Comparison of ENCODE assay signal across 10 cellular contexts in the genomic region with DNA sequence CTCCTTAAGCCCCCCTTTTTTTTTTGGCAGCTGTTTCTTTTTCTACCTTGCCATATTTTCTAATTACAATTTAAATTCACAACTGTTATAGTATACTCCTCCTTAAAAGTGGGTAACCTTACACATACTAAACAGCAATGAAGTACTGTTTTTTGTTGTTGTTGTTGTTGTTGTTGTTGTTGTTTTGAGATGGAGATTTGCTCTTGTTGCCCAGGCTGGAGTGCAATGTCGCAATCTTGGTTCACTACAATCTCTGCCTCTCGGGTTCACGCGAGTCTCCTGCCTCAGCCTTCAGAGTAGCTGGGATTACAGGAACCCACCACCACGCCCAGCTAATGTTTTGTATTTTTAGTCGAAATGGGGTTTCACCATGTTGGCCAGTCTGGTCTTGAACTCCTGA.
"Had no signal": no experiment of that assay in that cellular context is flagged by ENCODE, and none has a peak within 500 bp of the region (broad histone marks: within the 10 kb centered on the region; RNA-seq: fewer than 3 reads in every experiment).

No MANE protein-coding gene starts in this region.

- H3K4me3 ChIP-seq: GM23248, GM23338, HAP-1 had no signal

- H3K9me3 ChIP-seq: HAP-1 had no signal

- H3K4me2 ChIP-seq: GM23338 had no signal

- ATAC-seq: GM23338, HCT116 had no signal

- DNase-seq: GM23248, GOT3, H7, H9, HCEC 1CT, HFFc6 had no signal

- FAIRE-seq: H54 had no signal

- H2AFZ ChIP-seq: GM23248, GM23338 had no signal

- H3K36me3 ChIP-seq: HAP-1 had no signal

- H3K9ac ChIP-seq: GM23248 had no signal

- H3K4me1 ChIP-seq: HAP-1 had no signal

- H3K27ac ChIP-seq: GM23248 had no signal
